In the genomic region with DNA sequence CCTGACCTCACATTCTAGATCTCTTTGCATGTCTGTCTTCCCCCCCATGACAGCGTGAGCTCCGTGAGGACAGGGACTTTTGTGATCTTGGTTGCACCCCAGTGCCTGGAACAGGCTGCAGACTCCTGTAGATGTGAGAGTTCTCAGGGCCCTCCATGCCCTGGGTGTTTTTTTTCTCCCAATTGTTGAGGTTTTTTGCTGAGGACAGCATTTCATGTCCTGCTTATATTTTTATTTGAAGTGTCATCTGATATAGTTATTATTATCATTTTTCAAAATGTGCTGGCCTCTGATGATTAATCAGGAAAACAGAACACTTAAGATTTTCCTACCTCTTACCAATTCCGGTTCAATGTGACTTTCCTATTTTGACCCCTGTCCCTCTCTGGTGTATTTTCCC, we compare ENCODE assay signal across 5 cellular contexts. TPM values are rescaled to one million over a fixed set of nuclear protein-coding genes. Genes with fewer than 3 reads are reported as not detected.
"Had no signal": no experiment of that assay in that cellular context is flagged by ENCODE, and none has a peak within 500 bp of the region (broad histone marks: within the 10 kb centered on the region; RNA-seq: fewer than 3 reads in every experiment).

No MANE protein-coding gene starts in this region.

RNA-seq across cellular contexts. Expression of a gene that starts 24.8 kb away (rescaled TPM):
- total RNA-seq: GM23338, H1, H4, H7, H9 had no signal
- polyA plus RNA-seq: GM23338, H1 had no signal
